ENCODE assay signal across 25 cellular contexts in the genomic region with DNA sequence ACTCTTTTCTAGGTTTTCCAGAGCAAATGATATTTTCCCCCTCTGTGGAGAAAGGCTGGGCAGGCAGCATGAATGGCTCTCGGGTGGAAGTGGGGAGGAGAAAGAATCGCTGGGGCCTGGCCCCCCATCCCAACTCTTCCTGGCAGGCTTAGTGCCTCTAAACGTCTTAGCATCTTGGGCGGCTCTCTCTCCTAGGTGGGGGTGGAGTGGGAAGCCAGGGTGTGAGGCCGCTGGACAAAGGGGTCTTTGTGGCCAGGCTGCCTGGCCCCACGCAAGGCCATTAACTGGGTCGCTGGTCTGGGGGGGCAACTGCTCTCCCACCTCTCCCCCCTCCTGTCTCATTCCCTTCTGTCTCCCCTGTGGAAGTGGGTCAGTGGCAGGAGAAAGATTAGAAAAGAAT. TPM values are rescaled to one million over a fixed set of nuclear protein-coding genes. Genes with fewer than 3 reads are reported as not detected.
A peak's percentile ranks its signal among the peaks of the same experiment; 100 is the strongest.
DNase-seq lines count a peak whose midpoint lies in the region; ATAC-seq and TF ChIP-seq lines count a peak whose summit lies in the region.
"Had no signal": no experiment of that assay in that cellular context is flagged by ENCODE, and none has a peak within 500 bp of the region (broad histone marks: within the 10 kb centered on the region; RNA-seq: fewer than 3 reads in every experiment).

No MANE protein-coding gene starts in this region.

- TF ChIP-seq EP300 in stomach (IDR thresholded peaks at IDR 0.05): no peak

- H3K27me3 ChIP-seq in BLaER1 (no peaks in the 10 kb centered on the region), mesenchymal stem cell (ENCODE audit: control insufficient read depth in 1 of 2, insufficient read depth in 1 of 2, low read length in 2 of 2) (no peaks in the 10 kb centered on the region), stomach (no peaks in the 10 kb centered on the region)
- H3K27me3 ChIP-seq: thyroid gland had no signal

- H3K4me3 Mint-ChIP-seq in brain (no peak overlapping the region), T-helper 17 cell (no peak overlapping the region)
- H3K4me3 Mint-ChIP-seq in stimulated activated memory B cell treated with anti-CD40 and anti-IgM and Interleukin-4, amounts not matched to agents 10 μg/mL and 1 μg/mL and 100 μg/mL, for 72 hours: no peak overlapping the region
- H3K4me3 Mint-ChIP-seq: activated naive CD8-positive, alpha-beta T cell treated with anti-CD3 and anti-CD28 coated beads, Interleukin-2, amount 50 U/mL, for 24 hours; CD8-positive, alpha-beta T cell; central memory CD8-positive, alpha-beta T cell; GM23338 had no signal

- WGBS in mesenchymal stem cell: 88% methylated on average over 5 of the region's 7 CpGs
- 71 to 82% (median 79%) methylated on average over 7 of the region's 7 CpGs for WGBS in stomach, 5 donors

- H3K4me2 ChIP-seq in BLaER1 (peak overlapping the region; percentile 12; the same call in 1 of the 2 replicates), mesenchymal stem cell (ENCODE audit: low read length, poor library complexity, severe bottlenecking) (no peak overlapping the region)
- H3K4me2 ChIP-seq: GM23338, SK-N-SH, smooth muscle cell had no signal

- H3K27ac ChIP-seq in BLaER1 (no peak overlapping the region), mesenchymal stem cell (ENCODE audit: low read length, poor library complexity, severe bottlenecking) (no peak overlapping the region), stomach (peak overlapping the region in 4 of 5 donors; percentile 14 to 53 (median 34))
- H3K27ac ChIP-seq: parathyroid adenoma, thyroid gland had no signal

- no peak overlapping the region for H2BK12ac ChIP-seq in mesenchymal stem cell (ENCODE audit: low read length in 2 of 2)

- intact Hi-C loops in stomach (cut with DNase I; ENCODE audit: low total_unique reads): no loop called here

- H4K8ac ChIP-seq in mesenchymal stem cell (ENCODE audit: low read length): no peak overlapping the region

- H3K27me3 Mint-ChIP-seq in brain: no peaks in the 10 kb centered on the region
- peaks cover 5% of the 10 kb centered on the region for H3K27me3 Mint-ChIP-seq in T-helper 17 cell
- no peaks in the 10 kb centered on the region for H3K27me3 Mint-ChIP-seq in stimulated activated memory B cell treated with anti-CD40 and anti-IgM and Interleukin-4, amounts not matched to agents 10 μg/mL and 1 μg/mL and 100 μg/mL, for 72 hours
- H3K27me3 Mint-ChIP-seq: central memory CD8-positive, alpha-beta T cell had no signal

- ATAC-seq in T-helper 17 cell: no peak
- no peak for ATAC-seq in stimulated activated memory B cell treated with anti-CD40 and anti-IgM and Interleukin-4, amounts not matched to agents 10 μg/mL and 1 μg/mL and 100 μg/mL, for 72 hours
- ATAC-seq: GM23338 had no signal

- H2BK15ac ChIP-seq in mesenchymal stem cell (ENCODE audit: low read depth, poor library complexity, severe bottlenecking): no peak overlapping the region

- H3K9me3 ChIP-seq in BLaER1: no peaks in the 10 kb centered on the region
- H3K9me3 ChIP-seq in mesenchymal stem cell (ENCODE audit: control insufficient read depth, low read length): no peaks in the 10 kb centered on the region
- no peaks in the 10 kb centered on the region for H3K9me3 ChIP-seq in stomach
- no peaks in the 10 kb centered on the region for H3K9me3 ChIP-seq in T-helper 17 cell (ENCODE audit: control insufficient read depth, low read length, poor library complexity, severe bottlenecking)
- H3K9me3 ChIP-seq: SK-N-SH, thyroid gland had no signal

- peaks cover 84% of the 10 kb centered on the region for H3K36me3 Mint-ChIP-seq in brain
- peaks cover 3% of the 10 kb centered on the region for H3K36me3 Mint-ChIP-seq in T-helper 17 cell (ENCODE audit: low read depth)
- no peaks in the 10 kb centered on the region for H3K36me3 Mint-ChIP-seq in stimulated activated memory B cell treated with anti-CD40 and anti-IgM and Interleukin-4, amounts not matched to agents 10 μg/mL and 1 μg/mL and 100 μg/mL, for 72 hours
- H3K36me3 Mint-ChIP-seq: CD8-positive, alpha-beta T cell had no signal

- no peak overlapping the region for H2BK120ac ChIP-seq in mesenchymal stem cell (ENCODE audit: low read depth, low read length)

- H3K4ac ChIP-seq in mesenchymal stem cell (ENCODE audit: low read depth in 1 of 2, low read length in 2 of 2): no peak overlapping the region

- no peak for TF ChIP-seq POLR2A in stomach (IDR thresholded peaks at IDR 0.05)

- H3K4me1 Mint-ChIP-seq in brain (peaks cover 58% of the 10 kb centered on the region), T-helper 17 cell (peaks cover 3% of the 10 kb centered on the region)
- H3K4me1 Mint-ChIP-seq in stimulated activated memory B cell treated with anti-CD40 and anti-IgM and Interleukin-4, amounts not matched to agents 10 μg/mL and 1 μg/mL and 100 μg/mL, for 72 hours: peaks cover 6% of the 10 kb centered on the region
- H3K4me1 Mint-ChIP-seq: central memory CD8-positive, alpha-beta T cell had no signal

- no peak overlapping the region for H3K23ac ChIP-seq in mesenchymal stem cell (ENCODE audit: low read length in 2 of 2)

- no peak overlapping the region for H3K14ac ChIP-seq in mesenchymal stem cell (ENCODE audit: low read length in 2 of 2)

- H3K9ac ChIP-seq in BLaER1: no peak overlapping the region
- H3K9ac ChIP-seq in mesenchymal stem cell (ENCODE audit: low read length): peak overlapping the region; percentile 83
- H3K9ac ChIP-seq: parathyroid adenoma, SK-N-SH had no signal

- H3K18ac ChIP-seq in mesenchymal stem cell (ENCODE audit: low read depth in 1 of 2, low read length in 2 of 2): no peak overlapping the region

- no peak overlapping the region for H3K4me3 ChIP-seq in BLaER1
- no peak overlapping the region for H3K4me3 ChIP-seq in mesenchymal stem cell (ENCODE audit: insufficient read depth in 1 of 2, low read depth in 1 of 2, low read length in 2 of 2)
- no peak overlapping the region for H3K4me3 ChIP-seq in stomach
- H3K4me3 ChIP-seq: GM23338, smooth muscle cell, thyroid gland had no signal

- no peaks in the 10 kb centered on the region for H4K20me1 ChIP-seq in BLaER1

- H2BK5ac ChIP-seq in mesenchymal stem cell (ENCODE audit: low read depth, low read length, poor library complexity, severe bottlenecking): no peak overlapping the region

- H4K91ac ChIP-seq in mesenchymal stem cell (ENCODE audit: low read length): no peak overlapping the region

- H3K36me3 ChIP-seq in BLaER1 (peaks cover 72% of the 10 kb centered on the region), mesenchymal stem cell (ENCODE audit: control insufficient read depth in 1 of 2, insufficient read depth in 2 of 2, low read depth in 1 of 2, low read length in 2 of 2) (peaks cover 88 to 96% of the 10 kb centered on the region in 2 experiments), stomach (peaks cover 27 to 94% (median 86%) of the 10 kb centered on the region in 4 donors)

- H2AFZ ChIP-seq in mesenchymal stem cell (ENCODE audit: low read depth, low read length): no peak overlapping the region
- H2AFZ ChIP-seq: GM23338, parathyroid adenoma had no signal

- no peaks in the 10 kb centered on the region for H3K9me3 Mint-ChIP-seq in brain
- no peaks in the 10 kb centered on the region for H3K9me3 Mint-ChIP-seq in stimulated activated memory B cell treated with anti-CD40 and anti-IgM and Interleukin-4, amounts not matched to agents 10 μg/mL and 1 μg/mL and 100 μg/mL, for 72 hours
- H3K9me3 Mint-ChIP-seq: activated naive CD8-positive, alpha-beta T cell treated with anti-CD3 and anti-CD28 coated beads, Interleukin-2, amount 50 U/mL, for 24 hours; activated T-helper 2 cell treated with anti-CD3 and anti-CD28 coated beads, Interferon-gamma antibody, Interleukin-2, Interleukin-4, amounts not matched to agents 10 μg/mL and 5 μg/mL and 100 μg/mL, durations not matched to agents 14 hours and 24 hours and 36 hours; CD8-positive, alpha-beta T cell; central memory CD8-positive, alpha-beta T cell; GM23338 had no signal

- H3K79me1 ChIP-seq in mesenchymal stem cell (replicated peaks; ENCODE audit: low read length, poor library complexity, severe bottlenecking): peaks cover 57% of the 10 kb centered on the region

- DNase-seq in mesenchymal stem cell (no peak), stomach (no peak), NCI-H2107 treated with DMSO at 0.1 percent for 48 hours (lab: John Stamatoyannopoulos, UW; ENCODE audit: unreplicated experiment) (no peak), T-helper 17 cell (no peak), NCI-H1436 treated with DMSO at 0.1 percent for 48 hours (lab: John Stamatoyannopoulos, UW) (no peak)
- DNase-seq: activated CD4-positive, alpha-beta T cell treated with anti-CD3 and anti-CD28 coated beads for 1 hour; activated naive CD8-positive, alpha-beta T cell treated with anti-CD3 and anti-CD28 coated beads, Interleukin-2, amount 50 U/mL, for 24 hours; DMS79 treated with DMSO at 0.1 percent for 48 hours; kidney glomerular epithelial cell; NCI-H1417 treated with DMSO at 0.1 percent for 48 hours; NCI-H82; SK-N-SH; stimulated activated CD4-positive, alpha-beta T cell treated with anti-CD3 and anti-CD28 coated beads, Interleukin-4, amount 100 ng/mL, for 24 hours; thyroid gland had no signal

- TF ChIP-seq CTCF in brain (conservative IDR thresholded peaks at IDR 0.05) (no peak), stomach (IDR thresholded peaks at IDR 0.05) (no peak)

- H3K4me1 ChIP-seq in BLaER1: peaks cover 37% of the 10 kb centered on the region
- peaks cover 23% of the 10 kb centered on the region for H3K4me1 ChIP-seq in mesenchymal stem cell (ENCODE audit: control insufficient read depth, insufficient read depth, low read depth, low read length)
- peaks cover 39 to 48% (median 44%) of the 10 kb centered on the region in 4 donors for H3K4me1 ChIP-seq in stomach
- H3K4me1 ChIP-seq: parathyroid adenoma had no signal

- H3K27ac Mint-ChIP-seq in brain (peak overlapping the region in 4 of 5 experiments; percentile 53 to 93 (median 79)), T-helper 17 cell (no peak overlapping the region)
- H3K27ac Mint-ChIP-seq in stimulated activated memory B cell treated with anti-CD40 and anti-IgM and Interleukin-4, amounts not matched to agents 10 μg/mL and 1 μg/mL and 100 μg/mL, for 72 hours: no peak overlapping the region
- H3K27ac Mint-ChIP-seq: activated naive CD8-positive, alpha-beta T cell treated with anti-CD3 and anti-CD28 coated beads, Interleukin-2, amount 50 U/mL, for 24 hours; activated T-helper 2 cell treated with anti-CD3 and anti-CD28 coated beads, Interferon-gamma antibody, Interleukin-2, Interleukin-4, amounts not matched to agents 10 μg/mL and 5 μg/mL and 100 μg/mL, durations not matched to agents 14 hours and 24 hours and 36 hours; CD8-positive, alpha-beta T cell had no signal

- H2AK5ac ChIP-seq in mesenchymal stem cell (ENCODE audit: low read length, severe bottlenecking): no peak overlapping the region

RNA-seq across cellular contexts. Expression of gene LRP1-AS, which starts 4.7 kb away (rescaled TPM):
- polyA plus RNA-seq in brain (ENCODE audit: insufficient read depth, low read depth, low replicate concordance) (not detected), stomach (not detected)
- not detected for polyA plus RNA-seq in mesenchymal stem cell (2013, experiment 1 of 2)
- not detected for polyA plus RNA-seq in mesenchymal stem cell (2013, experiment 2 of 2)
- total RNA-seq in stomach (not detected), T-helper 17 cell (not detected)
- total RNA-seq: activated T-helper 2 cell treated with anti-CD3 and anti-CD28 coated beads, Interferon-gamma antibody, Interleukin-2, Interleukin-4, amounts not matched to agents 10 μg/mL and 5 μg/mL and 100 μg/mL, durations not matched to agents 14 hours and 24 hours and 36 hours; CD8-positive, alpha-beta T cell; GM23338; mucosa of gallbladder; smooth muscle cell; thyroid gland had no signal
- polyA plus RNA-seq: AG04450, SK-N-SH, smooth muscle cell had no signal

RNA-seq across cellular contexts. Expression of gene LRP1, which starts 14.4 kb away (rescaled TPM):
- polyA plus RNA-seq in brain (ENCODE audit: insufficient read depth, low read depth, low replicate concordance) (56.5 TPM), stomach (10 to 100 TPM; 13.5 to 25.9 (median 13.6) TPM)
- polyA plus RNA-seq in mesenchymal stem cell (2013, experiment 1 of 2): 68.9 TPM
- polyA plus RNA-seq in mesenchymal stem cell (2013, experiment 2 of 2): 57.9 TPM
- total RNA-seq in stomach (100 to 1,000 TPM in 4 of 5 donors, 10 to 100 TPM in 1; 97.8 to 510 (median 129) TPM), T-helper 17 cell (10 to 100 TPM in 1 of 2 donors, 1 to 10 TPM in 1; 3.8 to 11.6 TPM)

RNA-seq across cellular contexts. Expression of gene STAT6, which starts 31.6 kb away (rescaled TPM):
- 8.8 TPM for polyA plus RNA-seq in brain (ENCODE audit: insufficient read depth, low read depth, low replicate concordance)
- polyA plus RNA-seq in mesenchymal stem cell (2013, experiment 1 of 2): 87.5 TPM
- 89.4 TPM for polyA plus RNA-seq in mesenchymal stem cell (2013, experiment 2 of 2)
- total RNA-seq in stomach: 100 to 1,000 TPM in 4 of 5 donors, 10 to 100 TPM in 1; 81.9 to 343 (median 209) TPM
- polyA plus RNA-seq in stomach: 100 to 1,000 TPM; 138 to 477 (median 147) TPM
- 100 to 1,000 TPM; 205 to 253 TPM for total RNA-seq in T-helper 17 cell

RNA-seq across cellular contexts. Expression of gene NAB2, which starts 53.8 kb away (rescaled TPM):
- polyA plus RNA-seq in brain (ENCODE audit: insufficient read depth, low read depth, low replicate concordance) (12.0 TPM), stomach (10 to 100 TPM; 14.1 to 16.6 (median 16.3) TPM)
- 28.9 TPM for polyA plus RNA-seq in mesenchymal stem cell (2013, experiment 1 of 2)
- 27.0 TPM for polyA plus RNA-seq in mesenchymal stem cell (2013, experiment 2 of 2)
- total RNA-seq in stomach (10 to 100 TPM in 2 of 5 donors, 1 to 10 TPM in 2, not detected in 1; 1.7 to 12.1 (median 8.3) TPM), T-helper 17 cell (1 to 10 TPM; 4.0 to 5.0 TPM)

Comparison
In these comparisons a context has a peak if more than half of its experiments do, and no peak if none do; other contexts are left out.
1. H3K27ac ChIP-seq: peak in stomach (4 of 5); none in BLaER1 (single experiment) and mesenchymal stem cell (single experiment).
2. H3K27ac Mint-ChIP-seq: peak in brain (4 of 5); none in T-helper 17 cell (single experiment) and stimulated activated memory B cell treated with anti-CD40 and anti-IgM and Interleukin-4, amounts not matched to agents 10 μg/mL and 1 μg/mL and 100 μg/mL, for 72 hours (single experiment).
3. RNA of gene LRP1, which starts 14.4 kb away (total RNA-seq): 97.8 to 510 TPM in stomach; 3.8 to 11.6 TPM in T-helper 17 cell; every median in the first group is over 4 times any median in the second.